1 cellular context compared by ENCODE assay signal in the genomic region with DNA sequence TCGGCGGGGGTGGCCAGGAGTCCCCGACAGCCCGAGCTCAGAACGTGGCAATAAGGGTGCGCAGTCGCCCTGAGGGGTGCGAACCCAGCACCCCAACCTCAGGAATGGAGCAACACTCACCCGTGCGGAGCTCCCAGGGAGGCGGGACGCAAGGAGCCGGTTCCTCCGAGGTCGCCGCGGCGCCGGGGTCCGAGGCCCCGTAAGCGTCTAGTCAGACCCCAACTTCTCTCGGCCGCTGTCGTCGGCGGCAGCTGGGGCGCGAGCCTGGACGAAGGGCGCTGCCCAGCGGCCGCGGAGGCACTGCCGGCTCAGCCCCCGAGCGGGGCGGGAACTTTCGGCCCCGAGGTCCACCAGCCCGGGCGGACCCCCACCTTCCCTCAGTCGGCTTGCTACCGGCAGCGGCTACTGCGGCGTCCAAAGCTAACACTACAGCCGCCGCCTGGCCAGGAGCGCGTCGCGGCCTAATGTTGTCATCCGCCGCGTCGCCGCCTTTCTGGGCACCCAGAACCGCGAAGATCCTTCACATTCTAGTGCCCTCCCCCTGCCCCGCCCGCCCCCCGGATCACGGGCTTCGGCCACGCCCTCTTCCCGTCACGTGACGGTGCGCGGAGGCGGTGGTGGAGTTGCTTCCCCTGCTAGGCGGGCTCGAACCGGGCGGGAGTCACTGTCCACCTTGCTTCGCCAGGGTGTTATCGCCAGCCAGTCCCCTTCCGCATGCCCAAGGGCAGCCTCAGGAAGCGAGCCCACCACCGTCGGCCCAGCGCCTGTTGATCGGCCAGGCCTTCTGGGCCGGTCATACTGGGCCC.
TF ChIP-seq lines count a peak whose summit lies in the region.

A gene with protein sequence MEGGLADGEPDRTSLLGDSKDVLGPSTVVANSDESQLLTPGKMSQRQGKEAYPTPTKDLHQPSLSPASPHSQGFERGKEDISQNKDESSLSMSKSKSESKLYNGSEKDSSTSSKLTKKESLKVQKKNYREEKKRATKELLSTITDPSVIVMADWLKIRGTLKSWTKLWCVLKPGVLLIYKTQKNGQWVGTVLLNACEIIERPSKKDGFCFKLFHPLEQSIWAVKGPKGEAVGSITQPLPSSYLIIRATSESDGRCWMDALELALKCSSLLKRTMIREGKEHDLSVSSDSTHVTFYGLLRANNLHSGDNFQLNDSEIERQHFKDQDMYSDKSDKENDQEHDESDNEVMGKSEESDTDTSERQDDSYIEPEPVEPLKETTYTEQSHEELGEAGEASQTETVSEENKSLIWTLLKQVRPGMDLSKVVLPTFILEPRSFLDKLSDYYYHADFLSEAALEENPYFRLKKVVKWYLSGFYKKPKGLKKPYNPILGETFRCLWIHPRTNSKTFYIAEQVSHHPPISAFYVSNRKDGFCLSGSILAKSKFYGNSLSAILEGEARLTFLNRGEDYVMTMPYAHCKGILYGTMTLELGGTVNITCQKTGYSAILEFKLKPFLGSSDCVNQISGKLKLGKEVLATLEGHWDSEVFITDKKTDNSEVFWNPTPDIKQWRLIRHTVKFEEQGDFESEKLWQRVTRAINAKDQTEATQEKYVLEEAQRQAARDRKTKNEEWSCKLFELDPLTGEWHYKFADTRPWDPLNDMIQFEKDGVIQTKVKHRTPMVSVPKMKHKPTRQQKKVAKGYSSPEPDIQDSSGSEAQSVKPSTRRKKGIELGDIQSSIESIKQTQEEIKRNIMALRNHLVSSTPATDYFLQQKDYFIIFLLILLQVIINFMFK (minus strand): TSS at position 495 of the 806 bp plus-strand sequence. CDS start 72,220 bp downstream, outside the sequence.

TF ChIP-seq in HEK293, 187 proteins besides CTCF, POLR2A, EP300 and RAD21 (continued from another document and continues in another):
- TF ChIP-seq, protein P1, sequence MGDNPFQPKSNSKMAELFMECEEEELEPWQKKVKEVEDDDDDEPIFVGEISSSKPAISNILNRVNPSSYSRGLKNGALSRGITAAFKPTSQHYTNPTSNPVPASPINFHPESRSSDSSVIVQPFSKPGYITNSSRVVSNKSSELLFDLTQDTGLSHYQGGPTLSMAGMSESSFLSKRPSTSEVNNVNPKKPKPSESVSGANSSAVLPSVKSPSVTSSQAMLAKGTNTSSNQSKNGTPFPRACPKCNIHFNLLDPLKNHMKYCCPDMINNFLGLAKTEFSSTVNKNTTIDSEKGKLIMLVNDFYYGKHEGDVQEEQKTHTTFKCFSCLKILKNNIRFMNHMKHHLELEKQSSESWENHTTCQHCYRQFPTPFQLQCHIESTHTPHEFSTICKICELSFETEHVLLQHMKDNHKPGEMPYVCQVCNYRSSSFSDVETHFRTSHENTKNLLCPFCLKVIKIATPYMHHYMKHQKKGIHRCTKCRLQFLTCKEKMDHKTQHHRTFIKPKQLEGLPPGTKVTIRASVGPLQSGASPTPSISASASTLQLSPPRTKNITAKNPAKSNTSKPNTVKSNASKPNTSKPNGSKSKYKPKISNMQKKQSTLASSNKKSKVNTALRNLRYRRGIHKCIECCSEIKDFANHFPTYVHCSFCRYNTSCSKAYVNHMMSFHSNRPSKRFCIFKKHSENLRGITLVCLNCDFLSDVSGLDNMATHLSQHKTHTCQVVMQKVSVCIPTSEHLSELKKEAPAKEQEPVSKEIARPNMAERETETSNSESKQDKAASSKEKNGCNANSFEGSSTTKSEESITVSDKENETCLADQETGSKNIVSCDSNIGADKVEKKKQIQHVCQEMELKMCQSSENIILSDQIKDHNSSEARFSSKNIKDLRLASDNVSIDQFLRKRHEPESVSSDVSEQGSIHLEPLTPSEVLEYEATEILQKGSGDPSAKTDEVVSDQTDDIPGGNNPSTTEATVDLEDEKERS (tag by site-specific recombination; IDR thresholded peaks at IDR 0.05) = no peak
- TF ChIP-seq ZNF248 (tag by site-specific recombination; IDR thresholded peaks at IDR 0.05) (no peak), ZNF626 (tag by site-specific recombination; IDR thresholded peaks at IDR 0.05) (no peak), ZBTB7A (tag by site-specific recombination; IDR thresholded peaks at IDR 0.05; ENCODE audit: low read depth) (no peak), ZNF433 (tag by site-specific recombination; IDR thresholded peaks at IDR 0.05; ENCODE audit: low read depth) (no peak), ZNF341 (tag by site-specific recombination; IDR thresholded peaks at IDR 0.05; ENCODE audit: low read depth) (no peak; the same call in 1 of the 2 replicates), GLI2 (tag by site-specific recombination; IDR thresholded peaks at IDR 0.05; ENCODE audit: borderline replicate concordance, low read depth) (no peak), KLF16 (tag by site-specific recombination; IDR thresholded peaks at IDR 0.05) (peak; percentile 73), KLF9 (tag by site-specific recombination; IDR thresholded peaks at IDR 0.05; ENCODE audit: low read depth) (peak; percentile 92), ZNF223 (tag by site-specific recombination; IDR thresholded peaks at IDR 0.05) (no peak), KLF1 (tag by site-specific recombination; IDR thresholded peaks at IDR 0.05) (peak; percentile 68), ZNF48 (tag by site-specific recombination; IDR thresholded peaks at IDR 0.05) (no peak), HOXA7 (CRISPR knock-in tag; IDR thresholded peaks at IDR 0.05; ENCODE audit: borderline replicate concordance) (no peak), OSR2 (tag by site-specific recombination; IDR thresholded peaks at IDR 0.05) (peak; percentile 97), ZNF132 (tag by site-specific recombination; IDR thresholded peaks at IDR 0.05; ENCODE audit: borderline replicate concordance) (no peak), ZBTB20 (tag by site-specific recombination; IDR thresholded peaks at IDR 0.05) (peak; percentile 56; the same call in 1 of the 2 replicates), ZNF791 (tag by site-specific recombination; IDR thresholded peaks at IDR 0.05) (no peak), ZNF37A (tag by site-specific recombination; IDR thresholded peaks at IDR 0.05) (no peak), ZNF677 (tag by site-specific recombination; IDR thresholded peaks at IDR 0.05) (0 out of 2 replicates have a peak, but pooled peaks have one; percentile 5), REPIN1 (tag by site-specific recombination; IDR thresholded peaks at IDR 0.05; ENCODE audit: low read depth) (no peak), ZNF837 (tag by site-specific recombination; IDR thresholded peaks at IDR 0.05) (no peak), KLF10 (tag by site-specific recombination; IDR thresholded peaks at IDR 0.05) (no peak; the same call in 1 of the 2 replicates)
- TF ChIP-seq, protein P2, sequence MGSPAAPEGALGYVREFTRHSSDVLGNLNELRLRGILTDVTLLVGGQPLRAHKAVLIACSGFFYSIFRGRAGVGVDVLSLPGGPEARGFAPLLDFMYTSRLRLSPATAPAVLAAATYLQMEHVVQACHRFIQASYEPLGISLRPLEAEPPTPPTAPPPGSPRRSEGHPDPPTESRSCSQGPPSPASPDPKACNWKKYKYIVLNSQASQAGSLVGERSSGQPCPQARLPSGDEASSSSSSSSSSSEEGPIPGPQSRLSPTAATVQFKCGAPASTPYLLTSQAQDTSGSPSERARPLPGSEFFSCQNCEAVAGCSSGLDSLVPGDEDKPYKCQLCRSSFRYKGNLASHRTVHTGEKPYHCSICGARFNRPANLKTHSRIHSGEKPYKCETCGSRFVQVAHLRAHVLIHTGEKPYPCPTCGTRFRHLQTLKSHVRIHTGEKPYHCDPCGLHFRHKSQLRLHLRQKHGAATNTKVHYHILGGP (tag by site-specific recombination; IDR thresholded peaks at IDR 0.05) = no peak
- TF ChIP-seq, protein P3, sequence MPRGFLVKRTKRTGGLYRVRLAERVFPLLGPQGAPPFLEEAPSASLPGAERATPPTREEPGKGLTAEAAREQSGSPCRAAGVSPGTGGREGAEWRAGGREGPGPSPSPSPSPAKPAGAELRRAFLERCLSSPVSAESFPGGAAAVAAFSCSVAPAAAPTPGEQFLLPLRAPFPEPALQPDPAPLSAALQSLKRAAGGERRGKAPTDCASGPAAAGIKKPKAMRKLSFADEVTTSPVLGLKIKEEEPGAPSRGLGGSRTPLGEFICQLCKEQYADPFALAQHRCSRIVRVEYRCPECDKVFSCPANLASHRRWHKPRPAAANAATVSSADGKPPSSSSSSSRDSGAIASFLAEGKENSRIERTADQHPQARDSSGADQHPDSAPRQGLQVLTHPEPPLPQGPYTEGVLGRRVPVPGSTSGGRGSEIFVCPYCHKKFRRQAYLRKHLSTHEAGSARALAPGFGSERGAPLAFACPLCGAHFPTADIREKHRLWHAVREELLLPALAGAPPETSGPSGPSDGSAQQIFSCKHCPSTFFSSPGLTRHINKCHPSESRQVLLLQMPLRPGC (tag by site-specific recombination; IDR thresholded peaks at IDR 0.05) = peak; percentile 70
- TF ChIP-seq, protein P4, sequence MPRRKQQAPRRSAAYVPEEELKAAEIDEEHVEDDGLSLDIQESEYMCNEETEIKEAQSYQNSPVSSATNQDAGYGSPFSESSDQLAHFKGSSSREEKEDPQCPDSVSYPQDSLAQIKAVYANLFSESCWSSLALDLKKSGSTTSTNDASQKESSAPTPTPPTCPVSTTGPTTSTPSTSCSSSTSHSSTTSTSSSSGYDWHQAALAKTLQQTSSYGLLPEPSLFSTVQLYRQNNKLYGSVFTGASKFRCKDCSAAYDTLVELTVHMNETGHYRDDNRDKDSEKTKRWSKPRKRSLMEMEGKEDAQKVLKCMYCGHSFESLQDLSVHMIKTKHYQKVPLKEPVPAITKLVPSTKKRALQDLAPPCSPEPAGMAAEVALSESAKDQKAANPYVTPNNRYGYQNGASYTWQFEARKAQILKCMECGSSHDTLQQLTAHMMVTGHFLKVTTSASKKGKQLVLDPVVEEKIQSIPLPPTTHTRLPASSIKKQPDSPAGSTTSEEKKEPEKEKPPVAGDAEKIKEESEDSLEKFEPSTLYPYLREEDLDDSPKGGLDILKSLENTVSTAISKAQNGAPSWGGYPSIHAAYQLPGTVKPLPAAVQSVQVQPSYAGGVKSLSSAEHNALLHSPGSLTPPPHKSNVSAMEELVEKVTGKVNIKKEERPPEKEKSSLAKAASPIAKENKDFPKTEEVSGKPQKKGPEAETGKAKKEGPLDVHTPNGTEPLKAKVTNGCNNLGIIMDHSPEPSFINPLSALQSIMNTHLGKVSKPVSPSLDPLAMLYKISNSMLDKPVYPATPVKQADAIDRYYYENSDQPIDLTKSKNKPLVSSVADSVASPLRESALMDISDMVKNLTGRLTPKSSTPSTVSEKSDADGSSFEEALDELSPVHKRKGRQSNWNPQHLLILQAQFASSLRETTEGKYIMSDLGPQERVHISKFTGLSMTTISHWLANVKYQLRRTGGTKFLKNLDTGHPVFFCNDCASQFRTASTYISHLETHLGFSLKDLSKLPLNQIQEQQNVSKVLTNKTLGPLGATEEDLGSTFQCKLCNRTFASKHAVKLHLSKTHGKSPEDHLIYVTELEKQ (tag by site-specific recombination; IDR thresholded peaks at IDR 0.05; ENCODE audit: borderline replicate concordance) = no peak
- TF ChIP-seq, protein P5, sequence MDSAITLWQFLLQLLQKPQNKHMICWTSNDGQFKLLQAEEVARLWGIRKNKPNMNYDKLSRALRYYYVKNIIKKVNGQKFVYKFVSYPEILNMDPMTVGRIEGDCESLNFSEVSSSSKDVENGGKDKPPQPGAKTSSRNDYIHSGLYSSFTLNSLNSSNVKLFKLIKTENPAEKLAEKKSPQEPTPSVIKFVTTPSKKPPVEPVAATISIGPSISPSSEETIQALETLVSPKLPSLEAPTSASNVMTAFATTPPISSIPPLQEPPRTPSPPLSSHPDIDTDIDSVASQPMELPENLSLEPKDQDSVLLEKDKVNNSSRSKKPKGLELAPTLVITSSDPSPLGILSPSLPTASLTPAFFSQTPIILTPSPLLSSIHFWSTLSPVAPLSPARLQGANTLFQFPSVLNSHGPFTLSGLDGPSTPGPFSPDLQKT (IDR thresholded peaks at IDR 0.05; ENCODE audit: borderline replicate concordance, low read depth, low read length) = no peak
- TF ChIP-seq, protein P6, sequence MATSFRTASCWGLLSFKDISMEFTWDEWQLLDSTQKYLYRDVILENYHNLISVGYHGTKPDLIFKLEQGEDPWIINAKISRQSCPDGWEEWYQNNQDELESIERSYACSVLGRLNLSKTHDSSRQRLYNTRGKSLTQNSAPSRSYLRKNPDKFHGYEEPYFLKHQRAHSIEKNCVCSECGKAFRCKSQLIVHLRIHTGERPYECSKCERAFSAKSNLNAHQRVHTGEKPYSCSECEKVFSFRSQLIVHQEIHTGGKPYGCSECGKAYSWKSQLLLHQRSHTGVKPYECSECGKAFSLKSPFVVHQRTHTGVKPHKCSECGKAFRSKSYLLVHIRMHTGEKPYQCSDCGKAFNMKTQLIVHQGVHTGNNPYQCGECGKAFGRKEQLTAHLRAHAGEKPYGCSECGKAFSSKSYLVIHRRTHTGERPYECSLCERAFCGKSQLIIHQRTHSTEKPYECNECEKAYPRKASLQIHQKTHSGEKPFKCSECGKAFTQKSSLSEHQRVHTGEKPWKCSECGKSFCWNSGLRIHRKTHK (tag by site-specific recombination; IDR thresholded peaks at IDR 0.05) = no peak
- TF ChIP-seq, protein P7, sequence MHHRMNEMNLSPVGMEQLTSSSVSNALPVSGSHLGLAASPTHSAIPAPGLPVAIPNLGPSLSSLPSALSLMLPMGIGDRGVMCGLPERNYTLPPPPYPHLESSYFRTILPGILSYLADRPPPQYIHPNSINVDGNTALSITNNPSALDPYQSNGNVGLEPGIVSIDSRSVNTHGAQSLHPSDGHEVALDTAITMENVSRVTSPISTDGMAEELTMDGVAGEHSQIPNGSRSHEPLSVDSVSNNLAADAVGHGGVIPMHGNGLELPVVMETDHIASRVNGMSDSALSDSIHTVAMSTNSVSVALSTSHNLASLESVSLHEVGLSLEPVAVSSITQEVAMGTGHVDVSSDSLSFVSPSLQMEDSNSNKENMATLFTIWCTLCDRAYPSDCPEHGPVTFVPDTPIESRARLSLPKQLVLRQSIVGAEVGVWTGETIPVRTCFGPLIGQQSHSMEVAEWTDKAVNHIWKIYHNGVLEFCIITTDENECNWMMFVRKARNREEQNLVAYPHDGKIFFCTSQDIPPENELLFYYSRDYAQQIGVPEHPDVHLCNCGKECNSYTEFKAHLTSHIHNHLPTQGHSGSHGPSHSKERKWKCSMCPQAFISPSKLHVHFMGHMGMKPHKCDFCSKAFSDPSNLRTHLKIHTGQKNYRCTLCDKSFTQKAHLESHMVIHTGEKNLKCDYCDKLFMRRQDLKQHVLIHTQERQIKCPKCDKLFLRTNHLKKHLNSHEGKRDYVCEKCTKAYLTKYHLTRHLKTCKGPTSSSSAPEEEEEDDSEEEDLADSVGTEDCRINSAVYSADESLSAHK (tag by site-specific recombination; IDR thresholded peaks at IDR 0.05) = no peak
- TF ChIP-seq, protein P8, sequence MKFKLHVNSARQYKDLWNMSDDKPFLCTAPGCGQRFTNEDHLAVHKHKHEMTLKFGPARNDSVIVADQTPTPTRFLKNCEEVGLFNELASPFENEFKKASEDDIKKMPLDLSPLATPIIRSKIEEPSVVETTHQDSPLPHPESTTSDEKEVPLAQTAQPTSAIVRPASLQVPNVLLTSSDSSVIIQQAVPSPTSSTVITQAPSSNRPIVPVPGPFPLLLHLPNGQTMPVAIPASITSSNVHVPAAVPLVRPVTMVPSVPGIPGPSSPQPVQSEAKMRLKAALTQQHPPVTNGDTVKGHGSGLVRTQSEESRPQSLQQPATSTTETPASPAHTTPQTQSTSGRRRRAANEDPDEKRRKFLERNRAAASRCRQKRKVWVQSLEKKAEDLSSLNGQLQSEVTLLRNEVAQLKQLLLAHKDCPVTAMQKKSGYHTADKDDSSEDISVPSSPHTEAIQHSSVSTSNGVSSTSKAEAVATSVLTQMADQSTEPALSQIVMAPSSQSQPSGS (tag by site-specific recombination; IDR thresholded peaks at IDR 0.05; ENCODE audit: low read depth) = no peak
